ENCODE assay signal across 15 cellular contexts in genomic region chr7:117718116-117718515, GRCh38.
"Had no signal": no experiment of that assay in that cellular context is flagged by ENCODE, and none has a peak within 500 bp of the region (broad histone marks: within the 10 kb centered on the region; RNA-seq: fewer than 3 reads in every experiment).

No MANE protein-coding gene starts in this region.

- H3K4me1 Mint-ChIP-seq: activated CD4-positive, alpha-beta memory T cell treated with anti-CD3 and anti-CD28 coated beads, Interleukin-2, amount 10 ng/mL, durations not matched to agents 7 days and 5 days; activated CD8-positive, alpha-beta memory T cell treated with anti-CD3 and anti-CD28 coated beads, Interleukin-2, amount 10 ng/mL, durations not matched to agents 7 days and 5 days; memory B cell; naive thymus-derived CD4-positive, alpha-beta T cell; stimulated activated naive B cell treated with anti-CD40 and anti-IgM and Interleukin-4, amounts not matched to agents 10 μg/mL and 1 μg/mL and 100 μg/mL, for 72 hours; T-cell had no signal

- DNase-seq: activated CD4-positive, alpha-beta memory T cell treated with anti-CD3 and anti-CD28 coated beads, Interleukin-2, amount 10 ng/mL, durations not matched to agents 7 days and 5 days; activated CD4-positive, alpha-beta T cell treated with anti-CD3 and anti-CD28 coated beads for 48 hours; activated CD4-positive, CD25-positive, alpha-beta regulatory T cell; activated CD8-positive, alpha-beta memory T cell treated with anti-CD3 and anti-CD28 coated beads, Interleukin-2, amount 10 ng/mL, durations not matched to agents 7 days and 5 days; erythroblast; left ventricle myocardium superior; naive thymus-derived CD4-positive, alpha-beta T cell; occipital lobe; posterior cingulate gyrus; stimulated activated naive B cell treated with anti-CD40 and anti-IgM and Interleukin-4, amounts not matched to agents 10 μg/mL and 1 μg/mL and 100 μg/mL, for 72 hours; T-cell had no signal

- H3K9me3 Mint-ChIP-seq: activated CD4-positive, alpha-beta memory T cell treated with anti-CD3 and anti-CD28 coated beads, Interleukin-2, amount 10 ng/mL, durations not matched to agents 7 days and 5 days; memory B cell; stimulated activated naive B cell treated with anti-CD40 and anti-IgM and Interleukin-4, amounts not matched to agents 10 μg/mL and 1 μg/mL and 100 μg/mL, for 72 hours; T-cell had no signal

- H3K36me3 Mint-ChIP-seq: activated CD8-positive, alpha-beta memory T cell treated with anti-CD3 and anti-CD28 coated beads, Interleukin-2, amount 10 ng/mL, durations not matched to agents 7 days and 5 days; activated naive CD8-positive, alpha-beta T cell; memory B cell; naive thymus-derived CD4-positive, alpha-beta T cell; stimulated activated naive B cell treated with anti-CD40 and anti-IgM and Interleukin-4, amounts not matched to agents 10 μg/mL and 1 μg/mL and 100 μg/mL, for 72 hours; T-cell had no signal

- H3K27ac Mint-ChIP-seq: activated CD4-positive, alpha-beta memory T cell treated with anti-CD3 and anti-CD28 coated beads, Interleukin-2, amount 10 ng/mL, durations not matched to agents 7 days and 5 days; activated CD8-positive, alpha-beta memory T cell treated with anti-CD3 and anti-CD28 coated beads, Interleukin-2, amount 10 ng/mL, durations not matched to agents 7 days and 5 days; activated naive CD8-positive, alpha-beta T cell; memory B cell; naive thymus-derived CD4-positive, alpha-beta T cell; stimulated activated naive B cell treated with anti-CD40 and anti-IgM and Interleukin-4, amounts not matched to agents 10 μg/mL and 1 μg/mL and 100 μg/mL, for 72 hours; T-cell had no signal

- FAIRE-seq: colon, frontal cortex had no signal

- H3K4me3 Mint-ChIP-seq: activated CD4-positive, alpha-beta memory T cell treated with anti-CD3 and anti-CD28 coated beads, Interleukin-2, amount 10 ng/mL, durations not matched to agents 7 days and 5 days; activated CD8-positive, alpha-beta memory T cell treated with anti-CD3 and anti-CD28 coated beads, Interleukin-2, amount 10 ng/mL, durations not matched to agents 7 days and 5 days; activated naive CD8-positive, alpha-beta T cell; memory B cell; naive thymus-derived CD4-positive, alpha-beta T cell; stimulated activated naive B cell treated with anti-CD40 and anti-IgM and Interleukin-4, amounts not matched to agents 10 μg/mL and 1 μg/mL and 100 μg/mL, for 72 hours; T-cell had no signal

- ATAC-seq: activated CD8-positive, alpha-beta memory T cell treated with anti-CD3 and anti-CD28 coated beads, Interleukin-2, amount 10 ng/mL, durations not matched to agents 7 days and 5 days; left ventricle myocardium superior; naive thymus-derived CD4-positive, alpha-beta T cell; stimulated activated naive B cell treated with anti-CD40 and anti-IgM and Interleukin-4, amounts not matched to agents 10 μg/mL and 1 μg/mL and 100 μg/mL, for 72 hours; T-cell had no signal

- H3K27me3 Mint-ChIP-seq: activated CD4-positive, alpha-beta memory T cell treated with anti-CD3 and anti-CD28 coated beads, Interleukin-2, amount 10 ng/mL, durations not matched to agents 7 days and 5 days; activated CD8-positive, alpha-beta memory T cell treated with anti-CD3 and anti-CD28 coated beads, Interleukin-2, amount 10 ng/mL, durations not matched to agents 7 days and 5 days; activated naive CD8-positive, alpha-beta T cell had no signal
